ENCODE assay signal across 13 cellular contexts in genomic region chr1:180210008-180210555, GRCh38. TPM values are rescaled to one million over a fixed set of nuclear protein-coding genes. Genes with fewer than 3 reads are reported as not detected.
"Had no signal": no experiment of that assay in that cellular context is flagged by ENCODE, and none has a peak within 500 bp of the region (broad histone marks: within the 10 kb centered on the region; RNA-seq: fewer than 3 reads in every experiment).

No MANE protein-coding gene starts in this region.

- DNase-seq: activated B cell treated with CpG ODN at 0.5 μM for 24 hours; activated CD4-positive, alpha-beta T cell treated with anti-CD3 and anti-CD28 coated beads, Interleukin-2, amount 10 ng/mL, durations not matched to agents 24 days and 14 days; activated CD8-positive, alpha-beta memory T cell treated with anti-CD3 and anti-CD28 coated beads for 24 hours; hippocampal formation; naive thymus-derived CD4-positive, alpha-beta T cell; psoas muscle; stimulated activated CD4-positive, alpha-beta T cell treated with anti-CD3 and anti-CD28 coated beads, Interleukin-2, amount 100 ng/mL, for 24 hours; stimulated activated naive B cell treated with anti-CD40 and anti-IgM and Interleukin-4, amounts not matched to agents 10 μg/mL and 1 μg/mL and 100 μg/mL, for 72 hours; substantia nigra; T-helper 2 cell had no signal

RNA-seq across cellular contexts. Expression of gene LHX4, which starts 20.0 kb away (rescaled TPM):
- total RNA-seq: activated B cell treated with CpG ODN at 0.5 μM for 24 hours; activated CD4-positive, alpha-beta T cell treated with anti-CD3 and anti-CD28 coated beads, Interleukin-2, amount 10 ng/mL, durations not matched to agents 24 days and 14 days; activated naive CD4-positive, alpha-beta T cell treated with anti-CD3 and anti-CD28 coated beads, Interleukin-2, amount 50 U/mL, for 72 hours; kidney epithelial cell; psoas muscle; right lobe of liver had no signal
